11 cellular contexts compared by ENCODE assay signal in the genomic region with DNA sequence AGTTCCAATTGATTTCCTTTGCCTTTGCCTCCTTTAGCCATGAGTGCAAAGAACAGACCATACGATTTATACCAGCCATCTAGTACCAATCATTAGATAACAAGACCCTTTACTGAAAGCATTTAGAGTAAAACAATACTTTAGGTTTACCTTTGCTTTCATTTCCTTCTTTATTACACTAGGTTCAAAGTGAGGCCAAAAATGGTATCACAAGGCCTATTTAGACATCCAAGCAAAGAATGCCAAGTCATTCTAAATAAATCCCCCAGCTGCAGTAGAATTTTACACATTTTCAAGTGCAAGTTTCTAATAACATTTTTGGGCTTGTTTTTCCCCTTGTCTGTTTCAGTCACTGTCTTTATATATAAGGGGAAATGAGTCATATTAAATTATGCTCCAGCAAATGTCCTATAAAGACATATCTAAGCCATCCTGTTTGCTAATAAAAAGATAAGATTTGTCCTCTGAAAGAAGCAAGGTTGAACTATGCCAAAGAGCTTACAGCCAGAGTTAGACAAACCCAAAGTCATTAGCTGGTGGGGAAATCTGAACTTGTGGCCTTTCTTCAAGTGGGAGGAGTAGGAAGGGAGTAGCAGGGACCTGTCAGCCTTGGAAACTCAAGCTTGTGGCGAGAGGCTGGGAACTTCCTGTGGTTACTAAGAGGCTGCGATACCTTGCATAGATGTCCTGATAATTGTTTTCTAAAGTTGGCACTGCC.
A peak's percentile ranks its signal among the peaks of the same experiment; 100 is the strongest.
DNase-seq lines count a peak whose midpoint lies in the region; ATAC-seq and TF ChIP-seq lines count a peak whose summit lies in the region.
"Had no signal": no experiment of that assay in that cellular context is flagged by ENCODE, and none has a peak within 500 bp of the region (broad histone marks: within the 10 kb centered on the region; RNA-seq: fewer than 3 reads in every experiment).

No MANE protein-coding gene starts in this region.

- H3K4me1 ChIP-seq in heart left ventricle, result peaks cover 0 to 14% (median 7%) of the 10 kb centered on the region in 12 donors
- peaks cover 0 to 5% of the 10 kb centered on the region in 2 donors for H3K4me1 ChIP-seq in aorta (ENCODE audit: control insufficient read depth in 1 of 2, insufficient read depth in 2 of 2, low read length in 2 of 2)

- no peak for TF ChIP-seq POLR2A in heart left ventricle (IDR thresholded peaks at IDR 0.05)

- no peak for DNase-seq in Right ventricle myocardium inferior (ENCODE audit: missing footprints)
- no peak for DNase-seq in cardiac septum (ENCODE audit: low spot score)
- DNase-seq in OCI-M1 (lab: John Stamatoyannopoulos, UW), result peak; percentile 59
- DNase-seq in heart left ventricle, result peak in 4 of 5 donors; percentile 21 to 58 (median 26)
- no peak for DNase-seq in aorta
- no peak for DNase-seq in COLO829 (ENCODE audit: low spot score)
- no peak for DNase-seq in T1000 (lab: John Stamatoyannopoulos, UW)
- DNase-seq: naive B cell; stimulated activated naive CD4-positive, alpha-beta T cell treated with Interleukin-2 at 50 U/mL for 16 hours had no signal

- H3K4me3 ChIP-seq in heart left ventricle, result no peak overlapping the region
- no peak overlapping the region for H3K4me3 ChIP-seq in aorta (ENCODE audit: low read length in 2 of 2)
- H3K4me3 ChIP-seq: SK-N-MC had no signal

- peak; percentile 72 for ATAC-seq in Right ventricle myocardium inferior
- peak; percentile 26 to 94 (median 92) for ATAC-seq in heart left ventricle
- peak; percentile 41 for ATAC-seq in aorta (ENCODE audit: low FRiP score)
- no peak for ATAC-seq in HG03520 (IDR thresholded peaks at IDR 0.05; ENCODE audit: unreplicated experiment)

- intact Hi-C loops in Right ventricle myocardium inferior (cut with DNase I) (loop anchor here (5.0 kb wide), 1 partner anchor 44 kb away; no protein-coding TSS in a partner anchor), cardiac septum (cut with DNase I) (no loop called here), heart left ventricle (cut with DNase I) (no loop called here), aorta (cut with DNase I) (no loop called here)

- 48 to 61% (median 54%) methylated on average over 3 of the region's 3 CpGs for WGBS in heart left ventricle, 4 donors
- 49 to 52% methylated on average over 3 of the region's 3 CpGs for whole genome bisulfite sequencing in aorta, 2 donors

- no peaks in the 10 kb centered on the region for H3K36me3 ChIP-seq in heart left ventricle
- no peaks in the 10 kb centered on the region for H3K36me3 ChIP-seq in aorta (ENCODE audit: control insufficient read depth in 1 of 2, insufficient read depth in 2 of 2, low read length in 1 of 2)

- TF ChIP-seq CTCF in heart left ventricle (IDR thresholded peaks at IDR 0.05), result no peak

- no peaks in the 10 kb centered on the region for H3K9me3 ChIP-seq in heart left ventricle
- H3K9me3 ChIP-seq in aorta (ENCODE audit: control insufficient read depth, low read length), result no peaks in the 10 kb centered on the region

- H3K27me3 ChIP-seq in heart left ventricle (no peaks in the 10 kb centered on the region), aorta (ENCODE audit: control insufficient read depth in 1 of 2, insufficient read depth in 2 of 2, low read length in 1 of 2) (no peaks in the 10 kb centered on the region)

- peak overlapping the region in 10 of 12 donors; percentile 16 to 70 (median 52) for H3K27ac ChIP-seq in heart left ventricle
- H3K27ac ChIP-seq in aorta (ENCODE audit: low read depth in 1 of 2, low read length in 2 of 2), result peak overlapping the region; percentile 43 to 51
- H3K27ac ChIP-seq: SK-N-MC had no signal

Comparison
In these comparisons a context has a peak if more than half of its experiments do, and no peak if none do; other contexts are left out.
1. DNase-seq: peak in OCI-M1 (single experiment) and heart left ventricle (4 of 5); none in Right ventricle myocardium inferior (single experiment), cardiac septum (single experiment), aorta (0 of 2), COLO829 (single experiment) and T1000 (single experiment).